ENCODE assay signal across 1 cellular context in genomic region chr7:44534501-44534900, GRCh38.
TF ChIP-seq lines count a peak whose summit lies in the region.

No MANE protein-coding gene starts in this region.

TF ChIP-seq in endothelial cell of umbilical vein, 7 proteins besides CTCF, POLR2A, EP300 and RAD21:
- TF ChIP-seq MYC (IDR thresholded peaks at IDR 0.05; ENCODE audit: low read depth, low read length) (no peak), GATA2 (IDR thresholded peaks at IDR 0.05; ENCODE audit: insufficient read depth, insufficient read length, low read depth, low read length) (no peak), FOS (IDR thresholded peaks at IDR 0.05; ENCODE audit: borderline replicate concordance, insufficient read depth, low read length) (no peak), EZH2 (IDR thresholded peaks at IDR 0.05; ENCODE audit: borderline replicate concordance, low read depth, low read length, severe bottlenecking) (no peak), JUN (IDR thresholded peaks at IDR 0.05; ENCODE audit: borderline replicate concordance, insufficient read depth, insufficient read length, low read depth) (no peak), MAX (IDR thresholded peaks at IDR 0.05; ENCODE audit: insufficient read depth, insufficient read length) (no peak), POLR2AphosphoS5 (IDR thresholded peaks at IDR 0.05; ENCODE audit: insufficient read depth, low read depth, low read length) (no peak)
